1 cellular context compared by ENCODE assay signal in the genomic region with DNA sequence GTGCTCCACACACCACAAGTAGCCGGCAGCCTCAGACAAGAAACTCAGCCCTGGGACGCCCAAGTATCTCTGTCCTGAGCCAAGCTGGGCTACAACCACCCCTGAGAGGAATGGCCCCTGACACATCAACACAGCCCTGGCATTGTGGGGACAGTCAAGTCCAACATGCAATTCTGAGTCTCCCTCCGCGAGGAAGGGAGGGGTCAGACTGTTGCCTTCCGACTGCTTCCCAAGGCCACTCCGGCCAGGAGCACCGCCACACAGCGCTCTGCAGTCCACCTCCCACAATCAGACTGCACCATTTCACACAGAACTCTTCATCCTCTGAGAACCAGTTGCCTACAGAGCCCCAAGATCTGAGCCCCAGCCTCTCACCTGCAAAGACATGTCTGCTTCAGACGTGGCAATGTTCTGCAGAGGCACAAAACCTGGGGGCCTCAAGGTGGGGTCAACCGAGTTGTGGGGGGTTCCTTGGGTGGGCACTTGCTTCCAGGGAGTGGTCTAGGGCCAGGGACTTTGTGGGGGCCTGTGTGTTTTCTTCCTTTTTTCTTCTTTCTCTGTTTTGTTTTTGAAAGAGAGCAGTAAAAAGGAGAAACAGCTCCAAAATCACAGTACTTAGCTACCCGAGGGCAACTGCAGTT.
TF ChIP-seq lines count a peak whose summit lies in the region.

No MANE protein-coding gene starts in this region.

TF ChIP-seq in H1, 55 proteins besides CTCF, POLR2A, EP300 and RAD21 (continued from another document):
- TF ChIP-seq, protein P1, sequence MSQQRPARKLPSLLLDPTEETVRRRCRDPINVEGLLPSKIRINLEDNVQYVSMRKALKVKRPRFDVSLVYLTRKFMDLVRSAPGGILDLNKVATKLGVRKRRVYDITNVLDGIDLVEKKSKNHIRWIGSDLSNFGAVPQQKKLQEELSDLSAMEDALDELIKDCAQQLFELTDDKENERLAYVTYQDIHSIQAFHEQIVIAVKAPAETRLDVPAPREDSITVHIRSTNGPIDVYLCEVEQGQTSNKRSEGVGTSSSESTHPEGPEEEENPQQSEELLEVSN (IDR thresholded peaks at IDR 0.05) = no peak
- TF ChIP-seq EZH2 (IDR thresholded peaks at IDR 0.05; ENCODE audit: low read depth, low read length, severe bottlenecking) (no peak), SUZ12 (IDR thresholded peaks at IDR 0.05; ENCODE audit: low read length) (no peak), CHD2 (IDR thresholded peaks at IDR 0.05; ENCODE audit: low read length) (no peak), KDM5A (IDR thresholded peaks at IDR 0.05; ENCODE audit: low read length) (no peak), FOSL1 (IDR thresholded peaks at IDR 0.05; ENCODE audit: insufficient read depth, low read depth, low read length) (no peak), TBP (IDR thresholded peaks at IDR 0.05; ENCODE audit: low read depth, low read length) (no peak), RNF2 (IDR thresholded peaks at IDR 0.05; ENCODE audit: borderline replicate concordance, low read depth, low read length, missing control alignments, poor library complexity, severe bottlenecking) (no peak), CBX5 (IDR thresholded peaks at IDR 0.05; ENCODE audit: low read depth, low read length) (no peak), TAF7 (optimal IDR thresholded peaks at IDR 0.05; ENCODE audit: borderline replicate concordance, low read depth, low read length) (no peak), JUND (IDR thresholded peaks at IDR 0.05; ENCODE audit: low read length) (no peak), SP2 (IDR thresholded peaks at IDR 0.05; ENCODE audit: low read length) (no peak), NRF1 (IDR thresholded peaks at IDR 0.05; ENCODE audit: low read depth, low read length) (no peak), MAFK (IDR thresholded peaks at IDR 0.05; ENCODE audit: low read depth, low read length) (no peak)
- TF ChIP-seq, protein P2, sequence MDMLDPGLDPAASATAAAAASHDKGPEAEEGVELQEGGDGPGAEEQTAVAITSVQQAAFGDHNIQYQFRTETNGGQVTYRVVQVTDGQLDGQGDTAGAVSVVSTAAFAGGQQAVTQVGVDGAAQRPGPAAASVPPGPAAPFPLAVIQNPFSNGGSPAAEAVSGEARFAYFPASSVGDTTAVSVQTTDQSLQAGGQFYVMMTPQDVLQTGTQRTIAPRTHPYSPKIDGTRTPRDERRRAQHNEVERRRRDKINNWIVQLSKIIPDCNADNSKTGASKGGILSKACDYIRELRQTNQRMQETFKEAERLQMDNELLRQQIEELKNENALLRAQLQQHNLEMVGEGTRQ (IDR thresholded peaks at IDR 0.05; ENCODE audit: low read length) = no peak
